2 cellular contexts compared by ENCODE assay signal in the genomic region with DNA sequence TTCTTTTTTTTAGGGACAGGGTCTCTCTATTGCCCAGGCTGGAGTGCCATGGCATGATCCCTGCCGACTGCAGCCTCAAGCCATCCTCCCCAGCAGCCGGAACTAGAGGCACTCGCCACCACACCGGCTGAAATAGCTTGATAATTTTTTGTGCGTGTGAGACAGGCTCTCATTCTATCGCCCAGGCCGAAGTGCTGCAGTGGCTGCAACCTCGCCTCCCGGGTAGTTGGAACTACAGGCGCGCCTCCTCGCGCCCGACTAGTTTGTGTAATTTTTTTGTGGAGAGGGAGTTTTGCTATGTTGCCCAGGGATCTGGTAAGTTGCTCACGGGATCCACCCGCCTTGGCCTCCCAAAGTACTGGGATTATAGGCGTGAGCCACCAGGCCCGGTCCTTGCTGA.
TF ChIP-seq lines count a peak whose summit lies in the region.

No MANE protein-coding gene starts in this region.

TF ChIP-seq in A549, 52 proteins besides CTCF, POLR2A, EP300 and RAD21:
- no peak for TF ChIP-seq FOXS1 (CRISPR knock-in tag; IDR thresholded peaks at IDR 0.05)
- no peak for TF ChIP-seq MAFK (IDR thresholded peaks at IDR 0.05; ENCODE audit: partially characterized antibody)
- TF ChIP-seq EHF (CRISPR knock-in tag; IDR thresholded peaks at IDR 0.05) = no peak
- no peak for TF ChIP-seq CBX8 (IDR thresholded peaks at IDR 0.05)
- no peak for TF ChIP-seq RFX5 (IDR thresholded peaks at IDR 0.05)
- TF ChIP-seq PHF8 (IDR thresholded peaks at IDR 0.05; ENCODE audit: borderline replicate concordance, low read depth) = no peak
- TF ChIP-seq, protein P1, sequence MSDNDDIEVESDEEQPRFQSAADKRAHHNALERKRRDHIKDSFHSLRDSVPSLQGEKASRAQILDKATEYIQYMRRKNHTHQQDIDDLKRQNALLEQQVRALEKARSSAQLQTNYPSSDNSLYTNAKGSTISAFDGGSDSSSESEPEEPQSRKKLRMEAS (IDR thresholded peaks at IDR 0.05) = no peak
- TF ChIP-seq ZSCAN20 (CRISPR knock-in tag; IDR thresholded peaks at IDR 0.05) = no peak
- TF ChIP-seq, protein P2, sequence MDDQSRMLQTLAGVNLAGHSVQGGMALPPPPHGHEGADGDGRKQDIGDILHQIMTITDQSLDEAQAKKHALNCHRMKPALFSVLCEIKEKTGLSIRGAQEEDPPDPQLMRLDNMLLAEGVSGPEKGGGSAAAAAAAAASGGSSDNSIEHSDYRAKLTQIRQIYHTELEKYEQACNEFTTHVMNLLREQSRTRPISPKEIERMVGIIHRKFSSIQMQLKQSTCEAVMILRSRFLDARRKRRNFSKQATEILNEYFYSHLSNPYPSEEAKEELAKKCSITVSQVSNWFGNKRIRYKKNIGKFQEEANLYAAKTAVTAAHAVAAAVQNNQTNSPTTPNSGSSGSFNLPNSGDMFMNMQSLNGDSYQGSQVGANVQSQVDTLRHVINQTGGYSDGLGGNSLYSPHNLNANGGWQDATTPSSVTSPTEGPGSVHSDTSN (IDR thresholded peaks at IDR 0.05) = no peak
- TF ChIP-seq BCL3 (IDR thresholded peaks at IDR 0.05) = no peak
- TF ChIP-seq ZFP36 (IDR thresholded peaks at IDR 0.05; ENCODE audit: borderline replicate concordance, partially characterized antibody) = no peak
- no peak for TF ChIP-seq HEYL (CRISPR knock-in tag; IDR thresholded peaks at IDR 0.05)
- TF ChIP-seq CBX2 (IDR thresholded peaks at IDR 0.05; ENCODE audit: borderline replicate concordance, low read depth) = no peak
- TF ChIP-seq KDM1A (IDR thresholded peaks at IDR 0.05; ENCODE audit: low read depth) = no peak
- TF ChIP-seq MYC (IDR thresholded peaks at IDR 0.05; ENCODE audit: borderline replicate concordance, low read length) = no peak
- TF ChIP-seq, protein P3, sequence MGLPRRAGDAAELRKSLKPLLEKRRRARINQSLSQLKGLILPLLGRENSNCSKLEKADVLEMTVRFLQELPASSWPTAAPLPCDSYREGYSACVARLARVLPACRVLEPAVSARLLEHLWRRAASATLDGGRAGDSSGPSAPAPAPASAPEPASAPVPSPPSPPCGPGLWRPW (IDR thresholded peaks at IDR 0.05) = no peak
- no peak for TF ChIP-seq RCOR1 (IDR thresholded peaks at IDR 0.05; ENCODE audit: low read depth, low read length)
- no peak for TF ChIP-seq CEBPB (IDR thresholded peaks at IDR 0.05)

TF ChIP-seq in K562, 482 proteins besides CTCF, POLR2A, EP300 and RAD21:
- no peak for TF ChIP-seq JUND (IDR thresholded peaks at IDR 0.05; ENCODE audit: borderline replicate concordance, low read depth, low read length)
- no peak for TF ChIP-seq JUND (tag; IDR thresholded peaks at IDR 0.05; ENCODE audit: borderline replicate concordance, low read depth, low read length)
- peak; percentile 52; the same call in 1 of the 2 replicates for TF ChIP-seq RBFOX2 (IDR thresholded peaks at IDR 0.05; ENCODE audit: low read depth, low read length)
- no peak for TF ChIP-seq MAFF (IDR thresholded peaks at IDR 0.05; ENCODE audit: low read length)
- TF ChIP-seq, protein P4, sequence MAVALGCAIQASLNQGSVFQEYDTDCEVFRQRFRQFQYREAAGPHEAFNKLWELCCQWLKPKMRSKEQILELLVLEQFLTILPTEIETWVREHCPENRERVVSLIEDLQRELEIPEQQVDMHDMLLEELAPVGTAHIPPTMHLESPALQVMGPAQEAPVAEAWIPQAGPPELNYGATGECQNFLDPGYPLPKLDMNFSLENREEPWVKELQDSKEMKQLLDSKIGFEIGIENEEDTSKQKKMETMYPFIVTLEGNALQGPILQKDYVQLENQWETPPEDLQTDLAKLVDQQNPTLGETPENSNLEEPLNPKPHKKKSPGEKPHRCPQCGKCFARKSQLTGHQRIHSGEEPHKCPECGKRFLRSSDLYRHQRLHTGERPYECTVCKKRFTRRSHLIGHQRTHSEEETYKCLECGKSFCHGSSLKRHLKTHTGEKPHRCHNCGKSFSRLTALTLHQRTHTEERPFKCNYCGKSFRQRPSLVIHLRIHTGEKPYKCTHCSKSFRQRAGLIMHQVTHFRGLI (CRISPR knock-in tag; IDR thresholded peaks at IDR 0.05) = no peak
- TF ChIP-seq ZNF24 (IDR thresholded peaks at IDR 0.05) = no peak
- TF ChIP-seq, protein P5, sequence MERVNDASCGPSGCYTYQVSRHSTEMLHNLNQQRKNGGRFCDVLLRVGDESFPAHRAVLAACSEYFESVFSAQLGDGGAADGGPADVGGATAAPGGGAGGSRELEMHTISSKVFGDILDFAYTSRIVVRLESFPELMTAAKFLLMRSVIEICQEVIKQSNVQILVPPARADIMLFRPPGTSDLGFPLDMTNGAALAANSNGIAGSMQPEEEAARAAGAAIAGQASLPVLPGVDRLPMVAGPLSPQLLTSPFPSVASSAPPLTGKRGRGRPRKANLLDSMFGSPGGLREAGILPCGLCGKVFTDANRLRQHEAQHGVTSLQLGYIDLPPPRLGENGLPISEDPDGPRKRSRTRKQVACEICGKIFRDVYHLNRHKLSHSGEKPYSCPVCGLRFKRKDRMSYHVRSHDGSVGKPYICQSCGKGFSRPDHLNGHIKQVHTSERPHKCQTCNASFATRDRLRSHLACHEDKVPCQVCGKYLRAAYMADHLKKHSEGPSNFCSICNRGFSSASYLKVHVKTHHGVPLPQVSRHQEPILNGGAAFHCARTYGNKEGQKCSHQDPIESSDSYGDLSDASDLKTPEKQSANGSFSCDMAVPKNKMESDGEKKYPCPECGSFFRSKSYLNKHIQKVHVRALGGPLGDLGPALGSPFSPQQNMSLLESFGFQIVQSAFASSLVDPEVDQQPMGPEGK (CRISPR knock-in tag; IDR thresholded peaks at IDR 0.05; ENCODE audit: borderline replicate concordance) = no peak
